In genomic region chr5:65570598-65571226, GRCh38 we compare ENCODE assay signal across 20 cellular contexts. TPM values are rescaled to one million over a fixed set of nuclear protein-coding genes. Genes with fewer than 3 reads are reported as not detected.
DNase-seq lines count a peak whose midpoint lies in the region; ATAC-seq and TF ChIP-seq lines count a peak whose summit lies in the region.
"Had no signal": no experiment of that assay in that cellular context is flagged by ENCODE, and none has a peak within 500 bp of the region (broad histone marks: within the 10 kb centered on the region; RNA-seq: fewer than 3 reads in every experiment).

No MANE protein-coding gene starts in this region.

- H3K36me3 Mint-ChIP-seq in activated T-cell treated with anti-CD3 and anti-CD28 coated beads, Interleukin-2, amount 50 U/mL, for 72 hours (ENCODE audit: insufficient read depth in 2 of 2) = peaks cover 1 to 13% of the 10 kb centered on the region in 2 donors
- H3K36me3 Mint-ChIP-seq in activated T-cell treated with anti-CD3 and anti-CD28 coated beads, Interleukin-2, amount 50 U/mL, for 4 hours (ENCODE audit: insufficient read depth) = peaks cover 22% of the 10 kb centered on the region
- peaks cover 71% of the 10 kb centered on the region for H3K36me3 Mint-ChIP-seq in CD8-positive, alpha-beta T cell

- intact Hi-C loops in CD8-positive, alpha-beta T cell (cut with DNase I, micrococcal nuclease) = no loop called here
- intact Hi-C loops in left colon (cut with DNase I, micrococcal nuclease) (no loop called here), left lung (cut with DNase I) (no loop called here)

- DNase-seq in activated T-cell treated with anti-CD3 and anti-CD28 coated beads, Interleukin-2, amount 50 U/mL, for 72 hours = no peak
- DNase-seq in activated T-cell treated with anti-CD3 and anti-CD28 coated beads, Interleukin-2, amount 50 U/mL, for 4 hours = no peak
- DNase-seq in CD8-positive, alpha-beta T cell = no peak
- DNase-seq in left colon = no peak
- no peak for DNase-seq in RPMI8226
- no peak for DNase-seq in left lung
- DNase-seq: CD4-positive, CD25-positive, alpha-beta regulatory T cell; CD8-positive, alpha-beta memory T cell; DMS 273 treated with DMSO at 0.1 percent for 48 hours; DMS79; EL; GDM1; GM23248; H7; HCEC 1CT had no signal

- peaks cover 34% of the 10 kb centered on the region for H3K4me1 Mint-ChIP-seq in activated T-cell treated with anti-CD3 and anti-CD28 coated beads, Interleukin-2, amount 50 U/mL, for 72 hours (ENCODE audit: low read depth)
- peaks cover 31% of the 10 kb centered on the region for H3K4me1 Mint-ChIP-seq in activated T-cell treated with anti-CD3 and anti-CD28 coated beads, Interleukin-2, amount 50 U/mL, for 4 hours (ENCODE audit: low read depth)
- peaks cover 52% of the 10 kb centered on the region for H3K4me1 Mint-ChIP-seq in CD8-positive, alpha-beta T cell (ENCODE audit: low read depth)

- no peaks in the 10 kb centered on the region for H3K27me3 Mint-ChIP-seq in activated T-cell treated with anti-CD3 and anti-CD28 coated beads, Interleukin-2, amount 50 U/mL, for 72 hours (ENCODE audit: low read depth)
- no peaks in the 10 kb centered on the region for H3K27me3 Mint-ChIP-seq in activated T-cell treated with anti-CD3 and anti-CD28 coated beads, Interleukin-2, amount 50 U/mL, for 4 hours (ENCODE audit: low read depth)
- H3K27me3 Mint-ChIP-seq in CD8-positive, alpha-beta T cell (ENCODE audit: low read depth) = no peaks in the 10 kb centered on the region
- H3K27me3 Mint-ChIP-seq: B cell; CD4-positive, CD25-positive, alpha-beta regulatory T cell; CD8-positive, alpha-beta memory T cell had no signal

- peaks cover 30% of the 10 kb centered on the region for H3K36me3 ChIP-seq in CD8-positive, alpha-beta T cell (ENCODE audit: insufficient read depth, low read length)
- H3K36me3 ChIP-seq in left lung = peaks cover 0 to 53% of the 10 kb centered on the region in 2 donors

- POLR2A ChIA-PET in CD8-positive, alpha-beta T cell (lab: Charles Lee) = interaction anchor here (1.5 kb wide), 1 partner anchor 53 kb away, joined by 3 read pairs; the partner anchor contains the start of gene TRIM23

- ATAC-seq in activated T-cell treated with anti-CD3 and anti-CD28 coated beads, Interleukin-2, amount 50 U/mL, for 72 hours (replicated peaks in 1 of 2) = no peak
- no peak for ATAC-seq in activated T-cell treated with anti-CD3 and anti-CD28 coated beads, Interleukin-2, amount 50 U/mL, for 4 hours
- no peak for ATAC-seq in CD8-positive, alpha-beta T cell
- ATAC-seq in left colon (peak; percentile 83), left lung (no peak)
- ATAC-seq: GM12878 had no signal

- no peak overlapping the region for H3K27ac ChIP-seq in CD8-positive, alpha-beta T cell (ENCODE audit: low read depth, low read length)
- no peak overlapping the region for H3K27ac ChIP-seq in left lung
- H3K27ac ChIP-seq: 22Rv1, BLaER1, C4-2B, GM23248 had no signal

- no peak for TF ChIP-seq CTCF in CD8-positive, alpha-beta T cell (IDR thresholded peaks at IDR 0.05)
- TF ChIP-seq CTCF in left lung (IDR thresholded peaks at IDR 0.05) = no peak

- no peaks in the 10 kb centered on the region for H3K9me3 ChIP-seq in CD8-positive, alpha-beta T cell (ENCODE audit: low read length)
- no peaks in the 10 kb centered on the region for H3K9me3 ChIP-seq in left lung
- H3K9me3 ChIP-seq: BLaER1 had no signal

- no peaks in the 10 kb centered on the region for H3K27me3 ChIP-seq in CD8-positive, alpha-beta T cell (ENCODE audit: insufficient read depth, low read length)
- no peaks in the 10 kb centered on the region for H3K27me3 ChIP-seq in left lung
- H3K27me3 ChIP-seq: BLaER1 had no signal

- no peaks in the 10 kb centered on the region for H3K9me3 Mint-ChIP-seq in activated T-cell treated with anti-CD3 and anti-CD28 coated beads, Interleukin-2, amount 50 U/mL, for 72 hours
- no peaks in the 10 kb centered on the region for H3K9me3 Mint-ChIP-seq in activated T-cell treated with anti-CD3 and anti-CD28 coated beads, Interleukin-2, amount 50 U/mL, for 4 hours
- H3K9me3 Mint-ChIP-seq in CD8-positive, alpha-beta T cell = no peaks in the 10 kb centered on the region
- H3K9me3 Mint-ChIP-seq: CD4-positive, CD25-positive, alpha-beta regulatory T cell; CD8-positive, alpha-beta memory T cell had no signal

- CTCF ChIA-PET in CD8-positive, alpha-beta T cell (lab: Charles Lee) = interaction anchor here (0.7 to 1.2 kb wide), 3 partner anchors 8 to 71 kb away, joined by 3 to 6 read pairs (median 4); no protein-coding TSS in a partner anchor

- H3K27ac Mint-ChIP-seq in activated T-cell treated with anti-CD3 and anti-CD28 coated beads, Interleukin-2, amount 50 U/mL, for 72 hours = peak overlapping the region; percentile 38
- peak overlapping the region; percentile 45 for H3K27ac Mint-ChIP-seq in CD8-positive, alpha-beta T cell
- H3K27ac Mint-ChIP-seq: B cell; CD4-positive, CD25-positive, alpha-beta regulatory T cell; CD8-positive, alpha-beta memory T cell had no signal

- H3K4me3 ChIP-seq in CD8-positive, alpha-beta T cell (ENCODE audit: low read depth, low read length) = no peak overlapping the region
- no peak overlapping the region for H3K4me3 ChIP-seq in left lung
- H3K4me3 ChIP-seq: BLaER1, GM12878, GM23248 had no signal

- no peak overlapping the region for H3K4me3 Mint-ChIP-seq in activated T-cell treated with anti-CD3 and anti-CD28 coated beads, Interleukin-2, amount 50 U/mL, for 72 hours
- H3K4me3 Mint-ChIP-seq in activated T-cell treated with anti-CD3 and anti-CD28 coated beads, Interleukin-2, amount 50 U/mL, for 4 hours = no peak overlapping the region
- H3K4me3 Mint-ChIP-seq in CD8-positive, alpha-beta T cell = no peak overlapping the region
- H3K4me3 Mint-ChIP-seq: B cell; CD4-positive, CD25-positive, alpha-beta regulatory T cell; CD8-positive, alpha-beta memory T cell had no signal

- peaks cover 10% of the 10 kb centered on the region for H3K4me1 ChIP-seq in CD8-positive, alpha-beta T cell (ENCODE audit: insufficient read depth, low read length)
- H3K4me1 ChIP-seq in left lung = peaks cover 0 to 13% of the 10 kb centered on the region in 2 donors
- H3K4me1 ChIP-seq: BLaER1 had no signal

RNA-seq across cellular contexts. Expression of gene PPWD1, which starts 7.6 kb away (rescaled TPM):
- total RNA-seq in activated T-cell treated with anti-CD3 and anti-CD28 coated beads, Interleukin-2, amount 50 U/mL, for 72 hours = 10 to 100 TPM; 58.1 to 62.4 TPM
- 10 to 100 TPM; 41.1 to 44.1 (median 42.8) TPM for total RNA-seq in activated T-cell treated with anti-CD3 and anti-CD28 coated beads, Interleukin-2, amount 50 U/mL, for 4 hours
- 10 to 100 TPM; 78.8 to 81.5 TPM for total RNA-seq in CD8-positive, alpha-beta T cell
- 10 to 100 TPM; 23.9 to 29.2 TPM for total RNA-seq in left colon
- total RNA-seq in left lung = 10 to 100 TPM; 29.4 to 31.0 TPM

RNA-seq across cellular contexts. Expression of gene CENPK, which starts 7.7 kb away (rescaled TPM):
- 100 to 1,000 TPM in 1 of 2 donors, 10 to 100 TPM in 1; 70.5 to 104 TPM for total RNA-seq in activated T-cell treated with anti-CD3 and anti-CD28 coated beads, Interleukin-2, amount 50 U/mL, for 72 hours
- 10 to 100 TPM; 24.4 to 34.9 (median 33.3) TPM for total RNA-seq in activated T-cell treated with anti-CD3 and anti-CD28 coated beads, Interleukin-2, amount 50 U/mL, for 4 hours
- 1 to 10 TPM; 5.1 to 5.3 TPM for total RNA-seq in CD8-positive, alpha-beta T cell
- total RNA-seq in left colon = 1 to 10 TPM; 5.2 to 7.8 TPM
- 10 to 100 TPM in 1 of 2 donors, 1 to 10 TPM in 1; 8.3 to 11.3 TPM for total RNA-seq in left lung

RNA-seq across cellular contexts. Expression of gene TRIM23, which starts 53.4 kb away (rescaled TPM):
- total RNA-seq in activated T-cell treated with anti-CD3 and anti-CD28 coated beads, Interleukin-2, amount 50 U/mL, for 72 hours = 1 to 10 TPM; 8.5 to 9.8 TPM
- 1 to 10 TPM; 5.0 to 6.3 (median 5.5) TPM for total RNA-seq in activated T-cell treated with anti-CD3 and anti-CD28 coated beads, Interleukin-2, amount 50 U/mL, for 4 hours
- total RNA-seq in CD8-positive, alpha-beta T cell = 10 to 100 TPM; 27.6 to 30.0 TPM
- 1 to 10 TPM; 6.4 to 8.8 TPM for total RNA-seq in left colon
- total RNA-seq in left lung = 10 to 100 TPM; 13.6 to 18.4 TPM

RNA-seq across cellular contexts. Expression of gene SHLD3, which starts 54.1 kb away (rescaled TPM):
- 1 to 10 TPM; 2.7 to 3.9 TPM for total RNA-seq in activated T-cell treated with anti-CD3 and anti-CD28 coated beads, Interleukin-2, amount 50 U/mL, for 72 hours
- total RNA-seq in activated T-cell treated with anti-CD3 and anti-CD28 coated beads, Interleukin-2, amount 50 U/mL, for 4 hours = 1 to 10 TPM; 7.2 to 8.0 (median 7.6) TPM
- total RNA-seq in CD8-positive, alpha-beta T cell = 10 to 100 TPM; 11.6 to 14.5 TPM
- total RNA-seq in left colon (1 to 10 TPM; 3.0 to 3.5 TPM), left lung (1 to 10 TPM; 3.1 to 4.1 TPM)

RNA-seq across cellular contexts. Expression of gene TRAPPC13, which starts 54.1 kb away (rescaled TPM):
- 10 to 100 TPM; 23.4 to 29.5 TPM for total RNA-seq in activated T-cell treated with anti-CD3 and anti-CD28 coated beads, Interleukin-2, amount 50 U/mL, for 72 hours
- total RNA-seq in activated T-cell treated with anti-CD3 and anti-CD28 coated beads, Interleukin-2, amount 50 U/mL, for 4 hours = 10 to 100 TPM; 18.5 to 21.8 (median 18.7) TPM
- 10 to 100 TPM; 11.9 to 17.6 TPM for total RNA-seq in CD8-positive, alpha-beta T cell
- 10 to 100 TPM; 19.4 to 24.6 TPM for total RNA-seq in left colon
- total RNA-seq in left lung = 10 to 100 TPM; 18.4 to 20.2 TPM
